Comparison of ENCODE assay signal across 1 cellular context in the genomic region with DNA sequence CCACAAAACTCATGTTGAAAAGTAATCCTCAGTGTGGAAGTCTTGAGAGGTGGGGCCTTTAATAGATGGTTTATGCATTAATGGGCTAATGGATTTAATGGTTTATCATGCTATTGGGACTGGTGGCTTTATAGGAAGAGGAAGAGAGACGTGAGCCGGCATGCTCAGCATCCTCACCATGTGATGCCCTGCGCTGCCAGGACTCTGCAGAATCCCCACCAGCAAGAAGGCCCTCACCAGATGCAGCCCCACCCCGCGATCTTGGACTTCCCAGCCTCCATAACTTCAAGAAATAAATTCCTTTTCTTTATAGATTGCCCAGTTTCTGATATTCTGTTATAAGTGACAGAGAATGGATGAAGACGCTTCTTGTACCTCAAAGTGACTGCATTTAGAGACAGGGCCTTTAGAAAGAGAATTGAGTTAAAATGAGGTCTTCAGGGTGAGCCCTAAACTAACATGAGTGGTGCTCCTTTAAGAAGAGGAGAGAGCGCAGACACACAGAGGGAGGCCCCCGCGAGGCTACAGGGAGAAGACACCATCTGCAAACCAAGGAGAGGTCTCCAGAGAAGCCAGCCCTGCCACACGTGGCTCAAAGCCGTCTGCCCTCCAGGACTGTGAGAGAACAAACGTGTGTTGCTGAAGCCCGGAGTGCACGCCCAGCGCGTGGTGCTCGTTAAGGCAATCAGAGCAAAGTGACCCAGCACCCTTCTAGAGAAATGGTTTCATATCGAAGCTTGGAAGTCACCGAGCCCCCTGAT.
TF ChIP-seq lines count a peak whose summit lies in the region.

No MANE protein-coding gene starts in this region.

TF ChIP-seq in K562, 482 proteins besides CTCF, POLR2A, EP300 and RAD21:
- TF ChIP-seq MCM2 (IDR thresholded peaks at IDR 0.05; ENCODE audit: low read depth) (no peak), NFIX (CRISPR knock-in tag; IDR thresholded peaks at IDR 0.05; ENCODE audit: low read depth) (no peak), SIRT6 (IDR thresholded peaks at IDR 0.05; ENCODE audit: low read depth, low read length) (no peak), FOXM1 (IDR thresholded peaks at IDR 0.05; ENCODE audit: low read depth) (no peak), FOXM1 (CRISPR knock-in tag; IDR thresholded peaks at IDR 0.05; ENCODE audit: low read depth) (no peak), ZNF780A (CRISPR knock-in tag; IDR thresholded peaks at IDR 0.05) (no peak), ZNF217 (CRISPR knock-in tag; IDR thresholded peaks at IDR 0.05) (no peak)
- TF ChIP-seq, protein P1, sequence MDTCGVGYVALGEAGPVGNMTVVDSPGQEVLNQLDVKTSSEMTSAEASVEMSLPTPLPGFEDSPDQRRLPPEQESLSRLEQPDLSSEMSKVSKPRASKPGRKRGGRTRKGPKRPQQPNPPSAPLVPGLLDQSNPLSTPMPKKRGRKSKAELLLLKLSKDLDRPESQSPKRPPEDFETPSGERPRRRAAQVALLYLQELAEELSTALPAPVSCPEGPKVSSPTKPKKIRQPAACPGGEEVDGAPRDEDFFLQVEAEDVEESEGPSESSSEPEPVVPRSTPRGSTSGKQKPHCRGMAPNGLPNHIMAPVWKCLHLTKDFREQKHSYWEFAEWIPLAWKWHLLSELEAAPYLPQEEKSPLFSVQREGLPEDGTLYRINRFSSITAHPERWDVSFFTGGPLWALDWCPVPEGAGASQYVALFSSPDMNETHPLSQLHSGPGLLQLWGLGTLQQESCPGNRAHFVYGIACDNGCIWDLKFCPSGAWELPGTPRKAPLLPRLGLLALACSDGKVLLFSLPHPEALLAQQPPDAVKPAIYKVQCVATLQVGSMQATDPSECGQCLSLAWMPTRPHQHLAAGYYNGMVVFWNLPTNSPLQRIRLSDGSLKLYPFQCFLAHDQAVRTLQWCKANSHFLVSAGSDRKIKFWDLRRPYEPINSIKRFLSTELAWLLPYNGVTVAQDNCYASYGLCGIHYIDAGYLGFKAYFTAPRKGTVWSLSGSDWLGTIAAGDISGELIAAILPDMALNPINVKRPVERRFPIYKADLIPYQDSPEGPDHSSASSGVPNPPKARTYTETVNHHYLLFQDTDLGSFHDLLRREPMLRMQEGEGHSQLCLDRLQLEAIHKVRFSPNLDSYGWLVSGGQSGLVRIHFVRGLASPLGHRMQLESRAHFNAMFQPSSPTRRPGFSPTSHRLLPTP (IDR thresholded peaks at IDR 0.05; ENCODE audit: borderline replicate concordance, extremely low read depth, insufficient read length), result no peak
